ENCODE assay signal across 17 cellular contexts in the genomic region with DNA sequence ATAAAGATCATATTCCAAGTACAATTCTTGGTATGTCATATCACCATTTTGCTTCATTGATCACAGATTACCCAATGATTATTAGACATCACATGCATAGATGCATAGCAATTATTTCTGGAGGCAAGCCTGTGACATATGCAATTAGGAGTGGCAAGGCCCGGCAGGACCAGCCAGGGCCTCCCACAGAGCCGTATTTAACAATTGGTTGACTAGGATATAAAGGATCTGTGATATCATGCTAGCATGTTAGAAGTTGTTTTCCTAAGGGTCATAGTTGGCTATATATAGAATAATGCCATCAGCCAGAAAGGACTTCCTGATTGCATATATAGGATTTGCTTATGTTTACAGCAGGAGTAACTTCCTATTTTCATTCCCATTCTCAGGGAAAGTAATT.
"Had no signal": no experiment of that assay in that cellular context is flagged by ENCODE, and none has a peak within 500 bp of the region (broad histone marks: within the 10 kb centered on the region; RNA-seq: fewer than 3 reads in every experiment).

No MANE protein-coding gene starts in this region.

- FAIRE-seq: kidney, pancreas, small intestine, urothelium cell line had no signal

- H3K4me1 ChIP-seq: lower lobe of right lung, pancreas had no signal

- ATAC-seq: effector memory CD8-positive, alpha-beta T cell; left cardiac atrium; lower lobe of right lung; pancreas; right cardiac atrium had no signal

- DNase-seq: cortex of kidney; effector memory CD8-positive, alpha-beta T cell; esophagus squamous epithelium; foreskin fibroblast; immature natural killer cell; kidney; left cardiac atrium; left ventricle myocardium inferior; lower lobe of right lung; naive B cell; occipital lobe; pancreas; right cardiac atrium; small intestine; stimulated activated CD4-positive, alpha-beta T cell treated with anti-CD3 and anti-CD28 coated beads, Interleukin-2, amount 100 ng/mL, for 48 hours; stimulated activated naive CD4-positive, alpha-beta T cell treated with Interleukin-2 at 50 U/mL for 16 hours had no signal

- H3K36me3 ChIP-seq: esophagus squamous epithelium, left ventricle myocardium inferior, lower lobe of right lung, pancreas had no signal

- H3K4me3 ChIP-seq: esophagus squamous epithelium, left ventricle myocardium inferior, lower lobe of right lung, pancreas had no signal

- H3K9me3 ChIP-seq: esophagus squamous epithelium, lower lobe of right lung, pancreas had no signal

- H3K27ac ChIP-seq: esophagus squamous epithelium, left ventricle myocardium inferior, lower lobe of right lung, pancreas had no signal

- H3K27me3 ChIP-seq: esophagus squamous epithelium, pancreas had no signal
